In genomic region chr10:104038958-104039752, GRCh38 we compare ENCODE assay signal across 22 cellular contexts. TPM values are rescaled to one million over a fixed set of nuclear protein-coding genes. Genes with fewer than 3 reads are reported as not detected.
DNase-seq lines count a peak whose midpoint lies in the region; ATAC-seq, FAIRE-seq and TF ChIP-seq lines count a peak whose summit lies in the region.
"Had no signal": no experiment of that assay in that cellular context is flagged by ENCODE, and none has a peak within 500 bp of the region (broad histone marks: within the 10 kb centered on the region; RNA-seq: fewer than 3 reads in every experiment).

No MANE protein-coding gene starts in this region.

- no peak overlapping the region for H4K5ac ChIP-seq in H1 (ENCODE audit: insufficient read length, low read depth, low read length)

- H3K27me3 Mint-ChIP-seq in nephron progenitor cell (ENCODE audit: low read depth, poor library complexity): peaks cover 15% of the 10 kb centered on the region
- H3K27me3 Mint-ChIP-seq: CD4-positive, alpha-beta memory T cell had no signal

- H3K4me2 ChIP-seq in A549 (no peak overlapping the region), H1 (ENCODE audit: insufficient read depth in 1 of 2, low read depth in 2 of 2, low read length in 2 of 2) (no peak overlapping the region)
- H3K4me2 ChIP-seq: BLaER1 had no signal

- H3K4me3 ChIP-seq in A549 (no peak overlapping the region), H1 (ENCODE audit: extremely low read depth in 1 of 4, insufficient read depth in 2 of 4, low read depth in 3 of 4, low read length in 4 of 4) (no peak overlapping the region), psoas muscle (no peak overlapping the region)
- H3K4me3 ChIP-seq: BLaER1 had no signal

- H4K91ac ChIP-seq in H1 (replicated peaks; ENCODE audit: insufficient read length, low read length): no peak overlapping the region

- no peaks in the 10 kb centered on the region for H3K36me3 Mint-ChIP-seq in nephron progenitor cell (ENCODE audit: low read depth)
- H3K36me3 Mint-ChIP-seq: CD4-positive, alpha-beta memory T cell had no signal

- no peak overlapping the region for H2BK120ac ChIP-seq in H1 (replicated peaks; ENCODE audit: low read depth, low read length)

- no peak overlapping the region for H3K9ac ChIP-seq in H1 (replicated peaks in 1 of 4; ENCODE audit: extremely low read depth in 1 of 4, low read depth in 3 of 4, low read length in 3 of 4)
- H3K9ac ChIP-seq: BLaER1 had no signal

- 74% methylated on average over 7 of the region's 7 CpGs for WGBS in A549 (ENCODE audit: missing lambda C conversion rate)
- WGBS in H1 (ENCODE audit: extremely low coverage in 1 of 2, insufficient coverage in 1 of 2, insufficient read length in 1 of 2, insufficient replicate concordance in 2 of 2, low coverage in 1 of 2, low lambda C conversion rate in 2 of 2, missing lambda C conversion rate in 1 of 2), 2 experiments: 91% methylated on average over 7 of the region's 7 CpGs; no CpG with 5 or more reads in 1 of the 2 experiments
- WGBS in psoas muscle, 3 donors: 87 to 95% (median 89%) methylated on average over 7 of the region's 7 CpGs

- FAIRE-seq in A549 (lab: Jason Lieb, UNC): no peak
- FAIRE-seq in H1 (lab: Jason Lieb, UNC): no peak
- FAIRE-seq: GM19239, H54, RCC 7860 had no signal

- POLR2A ChIA-PET in A549 (lab: Yijun Ruan, JAX): no interaction called here
- POLR2A ChIA-PET in GM10248 (lab: Yijun Ruan, JAX): no interaction called here
- POLR2A ChIA-PET in H1 (lab: Charles Lee; ENCODE audit: partially characterized antibody): no interaction called here

- peaks cover 6% of the 10 kb centered on the region for H3K4me1 Mint-ChIP-seq in nephron progenitor cell

- H3K27me3 ChIP-seq in H1 (replicated peaks in 1 of 4; ENCODE audit: control insufficient read depth in 3 of 4, extremely low read depth in 1 of 4, insufficient read depth in 3 of 4, low read length in 3 of 4) (no peaks in the 10 kb centered on the region), psoas muscle (ENCODE audit: insufficient read depth in 3 of 3, low read length in 2 of 3) (peaks cover 0 to 2% (median 0%) of the 10 kb centered on the region in 3 donors)
- H3K27me3 ChIP-seq: BLaER1 had no signal

- H3K56ac ChIP-seq in H1 (replicated peaks; ENCODE audit: insufficient read length, low read depth, low read length): peak overlapping the region; percentile 20

- no peak for ATAC-seq in A549
- ATAC-seq in GM21528 (IDR thresholded peaks at IDR 0.05; ENCODE audit: low FRiP score, unreplicated experiment): no peak
- no peak for ATAC-seq in psoas muscle

- peaks cover 11% of the 10 kb centered on the region; the same call in 1 of the 2 replicates for H3K23me2 ChIP-seq in H1 (ENCODE audit: low read depth, low read length)

- no peak overlapping the region for H3K4me3 Mint-ChIP-seq in nephron progenitor cell
- H3K4me3 Mint-ChIP-seq: CD4-positive, alpha-beta memory T cell had no signal

- H3K36me3 ChIP-seq in H1 (ENCODE audit: control insufficient read depth in 2 of 4, insufficient read depth in 4 of 4, low read length in 3 of 4): no peaks in the 10 kb centered on the region; a peak in 1 of 8 replicates
- H3K36me3 ChIP-seq in psoas muscle (ENCODE audit: insufficient read depth in 1 of 2, low read depth in 1 of 2): no peaks in the 10 kb centered on the region
- H3K36me3 ChIP-seq: BLaER1 had no signal

- H2AFZ ChIP-seq in H1 (ENCODE audit: low read length): no peak overlapping the region

- no peak for DNase-seq in A549 (ENCODE audit: low read depth in 1 of 2, low spot score in 1 of 2)
- peak; percentile 5 for DNase-seq in GM10248 (ENCODE audit: extremely low spot score)
- DNase-seq in H1 (ENCODE audit: low read depth in 1 of 2, low spot score in 2 of 2): no peak
- DNase-seq in nephron progenitor cell: no peak
- DNase-seq in activated effector memory CD4-positive, alpha-beta T cell treated with Interleukin-2 at 50 U/mL for 16 hours: no peak
- no peak for DNase-seq in psoas muscle
- DNase-seq: CD4-positive, alpha-beta memory T cell; DND-41; IMR-90; NCI-H1417; NCI-H1694 treated with DMSO at 0.1 percent for 48 hours; NCI-H2081 treated with DMSO at 0.1 percent for 48 hours; NCI-H2171 treated with DMSO at 0.1 percent for 48 hours; NCI-H446 treated with DMSO at 0.1 percent for 48 hours; NCI-H526 treated with DMSO at 0.1 percent for 48 hours; OCI-M1; Right ventricle myocardium superior had no signal

- H4K8ac ChIP-seq in H1 (ENCODE audit: extremely low read depth, insufficient read depth, low read length): no peak overlapping the region

- H3K79me1 ChIP-seq in H1 (ENCODE audit: low read depth, low read length): no peaks in the 10 kb centered on the region

- TF ChIP-seq POLR2A in A549 (IDR thresholded peaks at IDR 0.05; ENCODE audit: low read length) (no peak), H1 (IDR thresholded peaks at IDR 0.05; ENCODE audit: control extremely low read depth in 1 of 2, low read depth in 2 of 2, low read length in 2 of 2) (no peak)

- no peaks in the 10 kb centered on the region for H3K79me2 ChIP-seq in H1 (ENCODE audit: control insufficient read depth in 1 of 2, insufficient read depth in 2 of 2, low read length in 2 of 2)

- 0 out of 2 replicates have a peak overlapping the region, but pooled peaks have one; percentile 54 for H2AK5ac ChIP-seq in H1 (ENCODE audit: low read depth, low read length)

- no peak overlapping the region for H3K18ac ChIP-seq in H1 (ENCODE audit: extremely low read depth, low read length)

- no peak for TF ChIP-seq RAD21 in A549 (conservative IDR thresholded peaks at IDR 0.05 in 1 of 2, IDR thresholded peaks at IDR 0.05 in 1 of 2)
- TF ChIP-seq RAD21 in H1 (IDR thresholded peaks at IDR 0.05 in 1 of 2, conservative IDR thresholded peaks at IDR 0.05 in 1 of 2; ENCODE audit: low read depth in 2 of 2, low read length in 2 of 2): no peak

- no peak overlapping the region for H3K14ac ChIP-seq in H1 (ENCODE audit: insufficient read length)

- no peaks in the 10 kb centered on the region for H3K9me3 Mint-ChIP-seq in nephron progenitor cell

- no peak overlapping the region for H3K27ac ChIP-seq in A549
- H3K27ac ChIP-seq in H1 (ENCODE audit: low read depth, low read length): no peak overlapping the region
- no peak overlapping the region for H3K27ac ChIP-seq in psoas muscle
- H3K27ac ChIP-seq: BLaER1 had no signal

- H3K4ac ChIP-seq in H1 (replicated peaks; ENCODE audit: insufficient read length, low read depth, low read length): no peak overlapping the region

- H2BK15ac ChIP-seq in H1 (ENCODE audit: low read length): no peak overlapping the region

- TF ChIP-seq CTCF in A549 (IDR thresholded peaks at IDR 0.05) (no peak), GM10248 (IDR thresholded peaks at IDR 0.05; ENCODE audit: control extremely low read depth, extremely low read depth, low read depth, missing control alignments) (no peak), H1 (IDR thresholded peaks at IDR 0.05; ENCODE audit: control extremely low read depth in 1 of 3, insufficient read depth in 1 of 3, low read depth in 1 of 3, low read length in 3 of 3) (no peak), nephron progenitor cell (IDR thresholded peaks at IDR 0.05) (no peak), psoas muscle (IDR thresholded peaks at IDR 0.05) (no peak)

- H3K23ac ChIP-seq in H1 (ENCODE audit: insufficient read length): no peak overlapping the region

- H2BK5ac ChIP-seq in H1 (ENCODE audit: low read depth, low read length): no peak overlapping the region

- H4K20me1 ChIP-seq in H1 (replicated peaks in 1 of 2; ENCODE audit: control insufficient read depth in 1 of 2, insufficient read depth in 2 of 2, low read length in 2 of 2): peaks cover 0 to 5% of the 10 kb centered on the region in 2 experiments
- H4K20me1 ChIP-seq: BLaER1 had no signal

- H3K27ac Mint-ChIP-seq in nephron progenitor cell: peak overlapping the region; percentile 26

- H3K4me1 ChIP-seq in A549: no peaks in the 10 kb centered on the region
- H3K4me1 ChIP-seq in H1 (replicated peaks in 1 of 4; ENCODE audit: control insufficient read depth in 3 of 4, insufficient read depth in 4 of 4, low read length in 3 of 4): peaks cover 0 to under 1% (median 0%) of the 10 kb centered on the region in 4 experiments; a peak in 1 of 7 replicates
- H3K4me1 ChIP-seq in psoas muscle: no peaks in the 10 kb centered on the region

- no peak overlapping the region for H2BK12ac ChIP-seq in H1 (ENCODE audit: low read depth, low read length)

- no peak overlapping the region for H2BK20ac ChIP-seq in H1 (ENCODE audit: low read length)

- no peaks in the 10 kb centered on the region for H3K9me3 ChIP-seq in A549
- H3K9me3 ChIP-seq in H1 (ENCODE audit: insufficient read depth in 2 of 2, low read depth in 1 of 2, low read length in 1 of 2): no peaks in the 10 kb centered on the region
- no peaks in the 10 kb centered on the region for H3K9me3 ChIP-seq in psoas muscle
- H3K9me3 ChIP-seq: BLaER1 had no signal

- CTCF ChIA-PET in A549 (lab: Yijun Ruan, JAX): interaction anchor here (0.8 to 7.2 kb wide), 6 partner anchors 11 to 172 kb away, joined by 3 to 60 read pairs (median 5); partner anchors contain the start of gene SFR1
- CTCF ChIA-PET in GM10248 (lab: Yijun Ruan, JAX): interaction anchor here (1.3 kb wide), 1 partner anchor 29 kb away, joined by 3 read pairs; no protein-coding TSS in a partner anchor
- CTCF ChIA-PET in H1 (lab: Charles Lee; ENCODE audit: partially characterized antibody): interaction anchor here (0.8 to 1.8 kb wide), 4 partner anchors 8 to 235 kb away, joined by 3 to 5 read pairs (median 4); no protein-coding TSS in a partner anchor

- TF ChIP-seq EP300 in A549 (IDR thresholded peaks at IDR 0.05): no peak
- TF ChIP-seq EP300 in H1 (IDR thresholded peaks at IDR 0.05; ENCODE audit: borderline replicate concordance in 1 of 2, low read depth in 2 of 2, low read length in 2 of 2): no peak

- intact Hi-C loops in psoas muscle (cut with DNase I): no loop called here

TF ChIP-seq in A549, 52 proteins besides CTCF, POLR2A, EP300 and RAD21 (continues in another document):
- no peak for TF ChIP-seq KDM1A (IDR thresholded peaks at IDR 0.05; ENCODE audit: low read depth)

RNA-seq across cellular contexts. Expression of gene COL17A1, which starts 46.5 kb away (rescaled TPM):
- 0.91 and 1.3 TPM in 2 replicates for polyA plus RNA-seq in A549 (2011; rRNA removed)
- polyA plus RNA-seq in A549 (2012; cell fraction: cytosol; rRNA removed): 0.41 and 0.54 TPM in 2 replicates
- 1.8 and 1.9 TPM in 2 replicates for polyA plus RNA-seq in A549 (2012; cell fraction: nucleus; rRNA removed)
- polyA plus RNA-seq in A549 (2017; fragmentation: RNase III; extraction: RNeasy Plus Mini Kit Qiagen cat#74134 plus additional on column Dnase treatment): 1.5 to 1.7 TPM (median 1.6 TPM) in 3 replicates
- polyA minus RNA-seq in A549 (2011; rRNA and poly(A)+ RNA removed): 0.39 and 1.2 TPM in 2 replicates
- total RNA-seq in H1 (2021; fragmentation: NEBNext Ultra II Directional; extraction: Animal tissue kit (Norgen Biotek cat#: 25700)): 0.37 and 1.9 TPM in 2 replicates
- 0.35 and 0.52 TPM in 2 replicates for polyA plus RNA-seq in H1 (2011; rRNA removed)
- polyA plus RNA-seq in H1 (2011; cell fraction: cytosol; rRNA removed): 0.45 TPM
- 0.78 TPM for polyA plus RNA-seq in H1 (2011; cell fraction: nucleus; rRNA removed)
- 0.93 to 1.3 TPM (median 1.1 TPM) in 4 replicates for polyA plus RNA-seq in H1 (2012, experiment 1 of 2)
- polyA plus RNA-seq in H1 (2012, experiment 2 of 2): 1.0 TPM
- 1.3 TPM for polyA plus RNA-seq in H1 (2013, experiment 1 of 2)
- polyA plus RNA-seq in H1 (2013, experiment 2 of 2): 1.6 TPM
- 0.27 and 0.28 TPM in 2 replicates for polyA minus RNA-seq in H1 (2011; rRNA and poly(A)+ RNA removed)
- polyA minus RNA-seq in H1 (2011; cell fraction: cytosol; rRNA and poly(A)+ RNA removed): not detected
- 0.10 TPM for polyA minus RNA-seq in H1 (2011; cell fraction: nucleus; rRNA and poly(A)+ RNA removed)
- under 1 TPM in 1 of 4 donors, not detected in 3; 0.10 TPM for total RNA-seq in psoas muscle
- polyA plus RNA-seq in psoas muscle: under 1 TPM; 0.01 to 0.18 (median 0.01) TPM
- total RNA-seq: CD4-positive, alpha-beta memory T cell; Right ventricle myocardium superior had no signal
- polyA plus RNA-seq: CD4-positive, alpha-beta memory T cell had no signal
